20 cellular contexts compared by ENCODE assay signal in the genomic region with DNA sequence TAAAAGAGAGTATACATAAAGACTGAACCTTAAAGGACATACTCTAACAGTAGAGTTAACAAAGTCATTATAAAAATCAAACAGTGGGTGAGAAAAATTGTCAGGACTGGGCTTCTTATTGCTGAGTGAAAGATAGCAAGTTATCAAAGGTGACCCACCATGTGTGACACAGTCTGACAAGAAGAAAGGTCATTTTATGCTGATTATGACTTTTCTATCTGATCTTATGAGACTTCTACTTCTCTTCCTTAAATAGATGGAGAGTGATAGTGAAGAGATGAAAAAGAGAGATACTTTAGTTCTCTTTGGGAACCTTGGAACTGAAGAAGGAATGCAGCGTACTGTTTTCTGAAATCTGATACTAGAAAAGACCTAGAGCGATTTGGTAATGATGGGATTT.
"Had no signal": no experiment of that assay in that cellular context is flagged by ENCODE, and none has a peak within 500 bp of the region (broad histone marks: within the 10 kb centered on the region; RNA-seq: fewer than 3 reads in every experiment).

No MANE protein-coding gene starts in this region.

- H3K4me2 ChIP-seq: hepatocyte had no signal

- H3K79me2 ChIP-seq: hepatocyte had no signal

- ATAC-seq: foreskin keratinocyte, gastroesophageal sphincter, heart left ventricle, left cardiac atrium, left lung, left ventricle myocardium superior, lower lobe of right lung, mucosa of descending colon had no signal

- H3K27me3 ChIP-seq: dorsolateral prefrontal cortex, esophagus muscularis mucosa, foreskin keratinocyte, gastroesophageal sphincter, heart left ventricle, hepatocyte, left lung had no signal

- H3K27ac ChIP-seq: coronary artery, dorsolateral prefrontal cortex, esophagus muscularis mucosa, foreskin keratinocyte, gastroesophageal sphincter, heart left ventricle, hepatocyte, left lung, lower lobe of right lung had no signal

- H2AFZ ChIP-seq: hepatocyte had no signal

- H3K4me3 ChIP-seq: coronary artery, dorsolateral prefrontal cortex, esophagus muscularis mucosa, gastroesophageal sphincter, heart left ventricle, hepatocyte, left lung, lower lobe of right lung, mucosa of descending colon had no signal

- H3K9me3 ChIP-seq: esophagus muscularis mucosa, gastroesophageal sphincter, heart left ventricle, left lung, lower lobe of right lung had no signal

- FAIRE-seq: colon, endothelial cell of umbilical vein, keratinocyte had no signal

- H3K4me1 ChIP-seq: esophagus muscularis mucosa, foreskin keratinocyte, gastroesophageal sphincter, heart left ventricle, left lung, lower lobe of right lung had no signal

- DNase-seq: dermis blood vessel endothelial cell; dorsolateral prefrontal cortex; effector CD4-positive, alpha-beta T cell; effector memory CD4-positive, alpha-beta T cell; foreskin keratinocyte; heart left ventricle; left cardiac atrium; left lung; left ventricle myocardium superior; lower lobe of right lung; mesenchymal stem cell; mucosa of descending colon; naive B cell had no signal

- H3K36me3 ChIP-seq: esophagus muscularis mucosa, gastroesophageal sphincter, heart left ventricle, left lung, lower lobe of right lung had no signal
